In the genomic region with DNA sequence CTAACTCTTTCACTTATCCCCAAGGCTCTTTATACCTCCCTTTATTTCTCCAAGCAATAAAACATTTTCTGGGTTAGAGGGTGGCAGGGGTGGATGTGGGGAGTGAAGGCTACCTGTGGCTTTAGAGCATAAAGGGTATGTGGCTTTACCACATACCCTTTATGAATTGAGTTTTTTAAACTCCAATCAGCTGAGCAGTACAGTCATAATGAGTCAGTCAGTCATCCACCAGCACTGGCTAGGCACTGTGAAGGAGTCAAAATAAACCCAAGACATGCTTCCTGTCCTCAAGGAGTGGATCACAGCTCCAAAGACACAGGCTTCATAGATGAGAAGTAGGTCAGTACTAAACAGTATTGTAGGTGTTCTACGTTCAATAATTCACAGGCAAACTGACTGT, we compare ENCODE assay signal across 1 cellular context.
TF ChIP-seq lines count a peak whose summit lies in the region.

No MANE protein-coding gene starts in this region.

TF ChIP-seq in HCT116, 20 proteins besides CTCF, POLR2A, EP300 and RAD21 (continued from another document):
- TF ChIP-seq CBX3 (IDR thresholded peaks at IDR 0.05; ENCODE audit: low read depth), result peak; percentile 46; the same call in 1 of the 2 replicates
- peak; percentile 51; the same call in 1 of the 2 replicates for TF ChIP-seq JUND (IDR thresholded peaks at IDR 0.05)
TF ChIP-seq in HCT116: peak in this region for 4.
